ENCODE assay signal across 35 cellular contexts in the genomic region with DNA sequence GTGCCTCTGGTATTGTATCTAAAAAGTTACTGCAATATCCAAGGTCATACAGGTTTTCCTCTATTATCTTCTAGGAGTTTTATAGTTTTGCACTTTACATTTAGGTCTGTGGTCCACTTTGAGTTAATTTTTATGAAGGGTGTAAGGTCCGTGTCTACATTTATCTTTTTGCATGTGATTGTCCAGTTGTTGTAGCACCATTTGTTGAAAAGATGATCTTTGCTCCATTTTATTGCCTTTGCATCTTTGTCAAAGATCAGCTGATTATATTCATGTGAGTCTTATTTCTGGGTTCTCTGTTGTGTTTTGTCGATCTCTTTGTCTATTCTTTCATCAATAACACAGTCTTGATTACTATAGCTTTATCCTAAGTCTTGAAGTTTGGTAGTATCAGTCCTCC. TPM values are rescaled to one million over a fixed set of nuclear protein-coding genes. Genes with fewer than 3 reads are reported as not detected.
"Had no signal": no experiment of that assay in that cellular context is flagged by ENCODE, and none has a peak within 500 bp of the region (broad histone marks: within the 10 kb centered on the region; RNA-seq: fewer than 3 reads in every experiment).

No MANE protein-coding gene starts in this region.

- DNase-seq: activated effector memory CD4-positive, alpha-beta T cell treated with anti-CD3 and anti-CD28 coated beads, Interleukin-2, amount 50 U/mL, for 16 hours; activated effector memory CD4-positive, alpha-beta T cell treated with Interleukin-2 at 50 U/mL for 16 hours; activated gamma-delta T cell; activated gamma-delta T cell treated with Interleukin-2 at 50 U/mL for 16 hours; activated naive CD4-positive, alpha-beta T cell; activated naive CD4-positive, alpha-beta T cell treated with anti-CD3 and anti-CD28 coated beads for 36 hours; activated naive CD4-positive, alpha-beta T cell treated with anti-CD3 and anti-CD28 coated beads, Interleukin-2, amount 10 ng/mL, durations not matched to agents 7 days and 5 days; activated naive CD4-positive, alpha-beta T cell treated with anti-CD3 and anti-CD28 coated beads, Interleukin-2, amount 50 U/mL, for 16 hours; activated naive CD4-positive, alpha-beta T cell treated with Interleukin-2 at 50 U/mL for 16 hours; activated naive CD8-positive, alpha-beta T cell treated with anti-CD3 and anti-CD28 coated beads for 36 hours; activated naive CD8-positive, alpha-beta T cell treated with anti-CD3 and anti-CD28 coated beads, Interleukin-2, amount 10 ng/mL, durations not matched to agents 7 days and 5 days; activated naive CD8-positive, alpha-beta T cell treated with anti-CD3 and anti-CD28 coated beads, Interleukin-2, amount 50 U/mL, for 24 hours; activated T-cell treated with anti-CD3 and anti-CD28 coated beads, Interleukin-2, amount 50 U/mL, for 1 hour; activated T-cell treated with anti-CD3 and anti-CD28 coated beads, Interleukin-2, amount 50 U/mL, for 24 hours; activated T-cell treated with anti-CD3 and anti-CD28 coated beads, Interleukin-2, amount 50 U/mL, for 4 hours; activated T-cell treated with anti-CD3 and anti-CD28 coated beads, Interleukin-2, amount 50 U/mL, for 48 hours; activated T-cell treated with anti-CD3 and anti-CD28 coated beads, Interleukin-2, amount 50 U/mL, for 72 hours; adrenal gland; amniotic stem cell; amygdala; anterior cingulate cortex; aorta; body of pancreas; brain microvascular endothelial cell; caudate nucleus; central memory CD4-positive, alpha-beta T cell; cerebellar nuclear complex had no signal

- H3K27me3 ChIP-seq: ascending aorta, body of pancreas, brain microvascular endothelial cell had no signal

- H3K36me3 ChIP-seq: adrenal gland, ascending aorta, brain microvascular endothelial cell, breast epithelium, cardiac muscle cell had no signal

- H3K4me3 ChIP-seq: adrenal gland, ascending aorta, body of pancreas, breast epithelium, cardiac muscle cell had no signal

- H3K9me3 ChIP-seq: adrenal gland, ascending aorta, body of pancreas, breast epithelium had no signal

- ATAC-seq: activated naive CD4-positive, alpha-beta T cell treated with anti-CD3 and anti-CD28 coated beads, Interleukin-2, amount 50 U/mL, for 72 hours; activated naive CD8-positive, alpha-beta T cell treated with anti-CD3 and anti-CD28 coated beads, Interleukin-2, amount 50 U/mL, for 24 hours; activated T-cell treated with anti-CD3 and anti-CD28 coated beads, Interleukin-2, amount 50 U/mL, for 4 hours; activated T-cell treated with anti-CD3 and anti-CD28 coated beads, Interleukin-2, amount 50 U/mL, for 72 hours; activated T-helper 17 cell treated with anti-CD3 and anti-CD28 coated beads, Interleukin-2, amount 50 U/mL, for 72 hours; body of pancreas had no signal

- FAIRE-seq: astrocyte, bronchial epithelial cell had no signal

- H3K4me1 ChIP-seq: adrenal gland, ascending aorta, breast epithelium had no signal

- H3K27ac ChIP-seq: adrenal gland, ascending aorta, body of pancreas, brain microvascular endothelial cell, breast epithelium, cardiac muscle cell had no signal

RNA-seq across cellular contexts. Expression of a gene that starts 6.7 kb away (rescaled TPM):
- total RNA-seq: activated naive CD4-positive, alpha-beta T cell treated with anti-CD3 and anti-CD28 coated beads for 36 hours; activated T-helper 1 cell treated with anti-CD3 and anti-CD28 coated beads, Interleukin-12 subunit alpha, Interleukin-12 subunit beta, Interleukin-2, Interleukin-4 antibody, amounts not matched to agents 30 ng/mL and 10 ng/mL and 1 ng/mL, durations not matched to agents 14 hours and 24 hours and 36 hours; activated T-helper 17 cell treated with anti-CD3 and anti-CD28 coated beads, Interleukin-2, amount 50 U/mL, for 72 hours had no signal
